Comparison of ENCODE assay signal across 8 cellular contexts in genomic region chr1:228084797-228085196, GRCh38. TPM values are rescaled to one million over a fixed set of nuclear protein-coding genes. Genes with fewer than 3 reads are reported as not detected.
DNase-seq lines count a peak whose midpoint lies in the region; ATAC-seq, FAIRE-seq and TF ChIP-seq lines count a peak whose summit lies in the region.

No MANE protein-coding gene starts in this region.

- 80 to 84% methylated on average over 5 of the region's 5 CpGs for WGBS in ectodermal cell, 2 experiments

- no peaks in the 10 kb centered on the region for H3K9me3 Mint-ChIP-seq in natural killer cell

- peak overlapping the region; percentile 40 for H3K27ac ChIP-seq in ectodermal cell (ENCODE audit: insufficient read depth, low read depth, low read length, poor library complexity, severe bottlenecking)

- H3K9me3 ChIP-seq in BE2C (no peaks in the 10 kb centered on the region), ectodermal cell (ENCODE audit: control insufficient read depth, low read length) (no peaks in the 10 kb centered on the region)

- peaks cover 6% of the 10 kb centered on the region for H3K4me1 ChIP-seq in BE2C
- H3K4me1 ChIP-seq in ectodermal cell (ENCODE audit: control insufficient read depth, insufficient read depth, low read length) = peaks cover 33% of the 10 kb centered on the region

- FAIRE-seq in frontal cortex (lab: Jason Lieb, UNC) = no peak

- peak overlapping the region; percentile 92 for H3K4me3 Mint-ChIP-seq in natural killer cell

- intact Hi-C loops in natural killer cell (cut with micrococcal nuclease) = loop anchor here (5.0 kb wide), 1 partner anchor 83 kb away; the partner anchor contains the start of gene IBA57

- DNase-seq in BE2C (no peak), NCI-H2227 (lab: John Stamatoyannopoulos, UW; ENCODE audit: unreplicated experiment) (peak; percentile 64), natural killer cell (no peak), NCI-H82 (lab: John Stamatoyannopoulos, UW) (no peak), foreskin melanocyte (no peak), frontal cortex (ENCODE audit: low spot score in 2 of 2) (no peak)

- H3K27me3 ChIP-seq in BE2C (no peaks in the 10 kb centered on the region), ectodermal cell (ENCODE audit: control insufficient read depth, insufficient read depth, low read length, poor library complexity, severe bottlenecking) (no peaks in the 10 kb centered on the region)

- no peaks in the 10 kb centered on the region for H3K36me3 Mint-ChIP-seq in natural killer cell

- ATAC-seq in natural killer cell (no peak), HG03139 (IDR thresholded peaks at IDR 0.05; ENCODE audit: unreplicated experiment) (no peak)

- TF ChIP-seq CTCF in BE2C (IDR thresholded peaks at IDR 0.05; ENCODE audit: low read depth, low read length) (no peak), natural killer cell (IDR thresholded peaks at IDR 0.05) (no peak)

- H3K27ac Mint-ChIP-seq in natural killer cell = peak overlapping the region; percentile 93 to 94

- H3K36me3 ChIP-seq in BE2C (peaks cover 51% of the 10 kb centered on the region), ectodermal cell (ENCODE audit: control insufficient read depth, insufficient read depth, low read length) (no peaks in the 10 kb centered on the region)

- H3K4me3 ChIP-seq in BE2C (ENCODE audit: low read depth, low read length) (peak overlapping the region; percentile 12; the same call in 1 of the 2 replicates), ectodermal cell (ENCODE audit: insufficient read depth, low read depth, low read length) (peak overlapping the region; percentile 95)

- H3K4me1 Mint-ChIP-seq in natural killer cell = peaks cover 62 to 79% of the 10 kb centered on the region in 2 donors

- no peaks in the 10 kb centered on the region for H3K27me3 Mint-ChIP-seq in natural killer cell (ENCODE audit: low read depth in 2 of 2)

RNA-seq across cellular contexts. Expression of gene ARF1, which starts 2.3 kb away (rescaled TPM):
- polyA plus RNA-seq in BE2C (2012; ENCODE audit: insufficient read depth, insufficient read length, low read depth) = 1,294 TPM
- 309 TPM for polyA plus RNA-seq in ectodermal cell (2013, experiment 1 of 4)
- polyA plus RNA-seq in ectodermal cell (2013, experiment 2 of 4) = 278 TPM
- 253 TPM for polyA plus RNA-seq in ectodermal cell (2013, experiment 3 of 4)
- 274 TPM for polyA plus RNA-seq in ectodermal cell (2013, experiment 4 of 4)
- 100 to 1,000 TPM; 368 to 427 (median 424) TPM for total RNA-seq in natural killer cell
- total RNA-seq in frontal cortex = 107 TPM

RNA-seq across cellular contexts. Expression of gene C1orf35, which starts 18.3 kb away (rescaled TPM):
- polyA plus RNA-seq in BE2C (2012; ENCODE audit: insufficient read depth, insufficient read length, low read depth) = 59.4 TPM
- 29.8 TPM for polyA plus RNA-seq in ectodermal cell (2013, experiment 1 of 4)
- 26.1 TPM for polyA plus RNA-seq in ectodermal cell (2013, experiment 2 of 4)
- 28.7 TPM for polyA plus RNA-seq in ectodermal cell (2013, experiment 3 of 4)
- 31.2 TPM for polyA plus RNA-seq in ectodermal cell (2013, experiment 4 of 4)
- total RNA-seq in natural killer cell = 10 to 100 TPM; 18.9 to 21.6 (median 19.6) TPM
- 4.1 TPM for total RNA-seq in frontal cortex

RNA-seq across cellular contexts. Expression of gene MRPL55, which starts 24.3 kb away (rescaled TPM):
- 502 TPM for polyA plus RNA-seq in BE2C (2012; ENCODE audit: insufficient read depth, insufficient read length, low read depth)
- polyA plus RNA-seq in ectodermal cell (2013, experiment 1 of 4) = 61.8 TPM
- 50.4 TPM for polyA plus RNA-seq in ectodermal cell (2013, experiment 2 of 4)
- polyA plus RNA-seq in ectodermal cell (2013, experiment 3 of 4) = 52.6 TPM
- 56.9 TPM for polyA plus RNA-seq in ectodermal cell (2013, experiment 4 of 4)
- total RNA-seq in natural killer cell (10 to 100 TPM; 50.0 to 70.6 (median 64.1) TPM), frontal cortex (33.4 TPM)

RNA-seq across cellular contexts. Expression of gene GUK1, which starts 55.3 kb away (rescaled TPM):
- polyA plus RNA-seq in BE2C (2012; ENCODE audit: insufficient read depth, insufficient read length, low read depth) = 1,564 TPM
- polyA plus RNA-seq in ectodermal cell (2013, experiment 1 of 4) = 99.6 TPM
- 91.8 TPM for polyA plus RNA-seq in ectodermal cell (2013, experiment 2 of 4)
- polyA plus RNA-seq in ectodermal cell (2013, experiment 3 of 4) = 107 TPM
- polyA plus RNA-seq in ectodermal cell (2013, experiment 4 of 4) = 114 TPM
- 100 to 1,000 TPM; 292 to 313 (median 308) TPM for total RNA-seq in natural killer cell
- total RNA-seq in frontal cortex = 130 TPM
